ENCODE assay signal across 1 cellular context in genomic region chr5:175599210-175599609, GRCh38.
TF ChIP-seq lines count a peak whose summit lies in the region.

No MANE protein-coding gene starts in this region.

TF ChIP-seq in WTC11, 78 proteins besides CTCF, POLR2A, EP300 and RAD21 (continued from another document):
- TF ChIP-seq E2F5 (CRISPR knock-in tag; IDR thresholded peaks at IDR 0.05) = no peak
- no peak for TF ChIP-seq ZNF219 (CRISPR knock-in tag; IDR thresholded peaks at IDR 0.05; ENCODE audit: borderline replicate concordance)
- TF ChIP-seq ESRRA (CRISPR knock-in tag; IDR thresholded peaks at IDR 0.05; ENCODE audit: borderline replicate concordance) = no peak
- no peak for TF ChIP-seq ZNF416 (CRISPR knock-in tag; IDR thresholded peaks at IDR 0.05)
- no peak for TF ChIP-seq GRHL2 (CRISPR knock-in tag; IDR thresholded peaks at IDR 0.05; ENCODE audit: insufficient replicate concordance, severe bottlenecking)
- no peak for TF ChIP-seq TEAD4 (CRISPR knock-in tag; IDR thresholded peaks at IDR 0.05)
- TF ChIP-seq FOXP1 (CRISPR knock-in tag; IDR thresholded peaks at IDR 0.05; ENCODE audit: borderline replicate concordance) = no peak
- TF ChIP-seq JUN (CRISPR knock-in tag; IDR thresholded peaks at IDR 0.05) = no peak
- no peak for TF ChIP-seq TEAD1 (CRISPR knock-in tag; IDR thresholded peaks at IDR 0.05)
- no peak for TF ChIP-seq ZBTB43 (CRISPR knock-in tag; IDR thresholded peaks at IDR 0.05)
- no peak for TF ChIP-seq GABPB1 (CRISPR knock-in tag; IDR thresholded peaks at IDR 0.05)
